25 cellular contexts compared by ENCODE assay signal in genomic region chr2:54227798-54228197, GRCh38. TPM values are rescaled to one million over a fixed set of nuclear protein-coding genes. Genes with fewer than 3 reads are reported as not detected.
"Had no signal": no experiment of that assay in that cellular context is flagged by ENCODE, and none has a peak within 500 bp of the region (broad histone marks: within the 10 kb centered on the region; RNA-seq: fewer than 3 reads in every experiment).

No MANE protein-coding gene starts in this region.

- DNase-seq: effector memory CD4-positive, alpha-beta T cell; esophagus squamous epithelium; foreskin fibroblast; head of caudate nucleus; kidney; left cardiac atrium; left ventricle myocardium inferior; lower lobe of right lung; mesenchymal stem cell; naive thymus-derived CD8-positive, alpha-beta T cell; sigmoid colon; small intestine; stimulated activated CD4-positive, alpha-beta T cell treated with anti-CD3 and anti-CD28 coated beads, Interleukin-12 subunit alpha, Interleukin-12 subunit beta, amount 100 ng/mL, for 4 hours; stimulated activated naive CD4-positive, alpha-beta T cell; thyroid gland had no signal

- H3K4me1 ChIP-seq: esophagus squamous epithelium, thyroid gland had no signal

- H3K27ac ChIP-seq: esophagus squamous epithelium, hepatocyte, lower lobe of right lung, suprapubic skin, thyroid gland had no signal

- H3K27ac Mint-ChIP-seq: naive thymus-derived CD8-positive, alpha-beta T cell; type B pancreatic cell had no signal

- H3K4me3 Mint-ChIP-seq: naive thymus-derived CD8-positive, alpha-beta T cell; neural crest cell; type B pancreatic cell had no signal

- H3K27me3 Mint-ChIP-seq: naive thymus-derived CD8-positive, alpha-beta T cell; type B pancreatic cell had no signal

- H3K4me3 ChIP-seq: esophagus squamous epithelium, hepatocyte, left ventricle myocardium inferior, lower lobe of right lung, right atrium auricular region, sigmoid colon, suprapubic skin, thyroid gland had no signal

- H3K36me3 Mint-ChIP-seq: type B pancreatic cell had no signal

- H3K9me3 ChIP-seq: esophagus squamous epithelium, left ventricle myocardium inferior, lower lobe of right lung, right atrium auricular region, sigmoid colon, suprapubic skin, thyroid gland had no signal

- FAIRE-seq: endometrium, kidney, small intestine, urothelium cell line had no signal

- H3K36me3 ChIP-seq: esophagus squamous epithelium, left ventricle myocardium inferior, lower lobe of right lung, right atrium auricular region, sigmoid colon, suprapubic skin, thyroid gland had no signal

- H2AFZ ChIP-seq: hepatocyte had no signal

- H3K79me2 ChIP-seq: hepatocyte had no signal

- H3K4me2 ChIP-seq: hepatocyte had no signal

- H3K27me3 ChIP-seq: esophagus squamous epithelium, hepatocyte, right atrium auricular region, sigmoid colon, suprapubic skin, thyroid gland had no signal

- ATAC-seq: left cardiac atrium; lower lobe of right lung; naive thymus-derived CD8-positive, alpha-beta T cell had no signal

RNA-seq across cellular contexts. Expression of gene TSPYL6, which starts 28.2 kb away (rescaled TPM):
- total RNA-seq: esophagus squamous epithelium; hepatocyte; kidney; left cardiac atrium; lower lobe of right lung; mononuclear cell; naive thymus-derived CD8-positive, alpha-beta T cell; neural crest cell; osteocyte; posterior vena cava; right atrium auricular region; suprapubic skin had no signal
- polyA plus RNA-seq: hepatocyte; naive thymus-derived CD8-positive, alpha-beta T cell; sigmoid colon; small intestine had no signal
